Comparison of ENCODE assay signal across 2 cellular contexts in the genomic region with DNA sequence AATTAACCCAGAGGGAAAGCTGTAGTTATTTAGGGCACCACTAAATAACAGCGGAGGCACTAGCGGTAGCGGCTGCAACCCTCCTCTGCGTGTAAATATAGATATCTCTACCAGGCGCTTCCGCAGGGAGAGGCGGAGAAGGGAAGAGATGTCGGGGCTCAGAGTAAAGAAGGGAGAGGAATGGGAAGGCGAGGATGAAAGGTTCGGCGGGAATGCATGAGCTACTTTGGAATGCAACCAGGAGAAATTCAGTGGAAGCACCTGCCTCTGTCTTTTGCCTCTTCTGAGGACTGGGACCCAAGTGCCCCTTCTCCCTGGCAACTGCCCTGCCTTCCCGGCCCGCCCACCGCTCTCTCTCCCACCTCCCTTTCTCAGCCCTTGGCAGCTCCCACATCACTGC.
TF ChIP-seq lines count a peak whose summit lies in the region.

No MANE protein-coding gene starts in this region.

TF ChIP-seq in IMR-90, 13 proteins besides CTCF, POLR2A, EP300 and RAD21:
- TF ChIP-seq BHLHE40 (IDR thresholded peaks at IDR 0.05; ENCODE audit: low read depth, low read length) (no peak), RFX5 (IDR thresholded peaks at IDR 0.05; ENCODE audit: low read depth, low read length) (no peak), CHD1 (IDR thresholded peaks at IDR 0.05; ENCODE audit: low read depth, low read length) (no peak), MXI1 (IDR thresholded peaks at IDR 0.05; ENCODE audit: borderline replicate concordance, low read depth, low read length) (no peak), RCOR1 (IDR thresholded peaks at IDR 0.05; ENCODE audit: insufficient replicate concordance, low read length) (no peak)
- TF ChIP-seq, protein P1, sequence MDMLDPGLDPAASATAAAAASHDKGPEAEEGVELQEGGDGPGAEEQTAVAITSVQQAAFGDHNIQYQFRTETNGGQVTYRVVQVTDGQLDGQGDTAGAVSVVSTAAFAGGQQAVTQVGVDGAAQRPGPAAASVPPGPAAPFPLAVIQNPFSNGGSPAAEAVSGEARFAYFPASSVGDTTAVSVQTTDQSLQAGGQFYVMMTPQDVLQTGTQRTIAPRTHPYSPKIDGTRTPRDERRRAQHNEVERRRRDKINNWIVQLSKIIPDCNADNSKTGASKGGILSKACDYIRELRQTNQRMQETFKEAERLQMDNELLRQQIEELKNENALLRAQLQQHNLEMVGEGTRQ (IDR thresholded peaks at IDR 0.05; ENCODE audit: low read depth, low read length): no peak
TF ChIP-seq in IMR-90: peak in this region for 0.

TF ChIP-seq in H1, 55 proteins besides CTCF, POLR2A, EP300 and RAD21:
- TF ChIP-seq, protein P1 (IDR thresholded peaks at IDR 0.05; ENCODE audit: low read length): no peak
- TF ChIP-seq TEAD4 (IDR thresholded peaks at IDR 0.05; ENCODE audit: low read depth, low read length): peak; percentile 45; the same call in 1 of the 2 replicates
- TF ChIP-seq GTF2F1 (IDR thresholded peaks at IDR 0.05; ENCODE audit: borderline replicate concordance, low read depth, low read length): no peak
- TF ChIP-seq KDM1A (IDR thresholded peaks at IDR 0.05; ENCODE audit: borderline replicate concordance, low read length): no peak
